In the genomic region with DNA sequence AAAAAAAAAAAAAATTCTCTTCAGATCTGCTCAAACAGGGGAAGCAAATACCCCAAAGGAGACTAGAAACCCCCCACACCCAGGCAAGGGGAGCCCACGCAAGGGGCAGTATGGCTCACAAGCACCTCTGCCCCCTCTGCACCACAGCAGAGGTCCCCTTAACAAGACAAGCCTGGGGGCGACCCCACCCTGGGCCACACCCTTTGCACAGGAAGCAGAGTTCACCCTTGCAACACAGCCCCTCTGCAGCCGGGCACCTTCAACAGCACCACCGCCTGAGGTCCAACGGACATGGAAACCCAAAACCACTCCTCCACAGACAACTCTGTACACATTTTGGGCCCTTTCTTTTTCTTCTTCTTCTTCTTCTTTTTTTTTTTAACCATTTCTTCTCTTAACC, we compare ENCODE assay signal across 2 cellular contexts.
A peak's percentile ranks its signal among the peaks of the same experiment; 100 is the strongest.
TF ChIP-seq lines count a peak whose summit lies in the region.

No MANE protein-coding gene starts in this region.

TF ChIP-seq in K562, 482 proteins besides CTCF, POLR2A, EP300 and RAD21:
- peak; percentile 64; the same call in 1 of the 2 replicates for TF ChIP-seq ZBTB7A (IDR thresholded peaks at IDR 0.05; ENCODE audit: borderline replicate concordance, control insufficient read depth, low read depth, low read length)
- TF ChIP-seq, protein P1, sequence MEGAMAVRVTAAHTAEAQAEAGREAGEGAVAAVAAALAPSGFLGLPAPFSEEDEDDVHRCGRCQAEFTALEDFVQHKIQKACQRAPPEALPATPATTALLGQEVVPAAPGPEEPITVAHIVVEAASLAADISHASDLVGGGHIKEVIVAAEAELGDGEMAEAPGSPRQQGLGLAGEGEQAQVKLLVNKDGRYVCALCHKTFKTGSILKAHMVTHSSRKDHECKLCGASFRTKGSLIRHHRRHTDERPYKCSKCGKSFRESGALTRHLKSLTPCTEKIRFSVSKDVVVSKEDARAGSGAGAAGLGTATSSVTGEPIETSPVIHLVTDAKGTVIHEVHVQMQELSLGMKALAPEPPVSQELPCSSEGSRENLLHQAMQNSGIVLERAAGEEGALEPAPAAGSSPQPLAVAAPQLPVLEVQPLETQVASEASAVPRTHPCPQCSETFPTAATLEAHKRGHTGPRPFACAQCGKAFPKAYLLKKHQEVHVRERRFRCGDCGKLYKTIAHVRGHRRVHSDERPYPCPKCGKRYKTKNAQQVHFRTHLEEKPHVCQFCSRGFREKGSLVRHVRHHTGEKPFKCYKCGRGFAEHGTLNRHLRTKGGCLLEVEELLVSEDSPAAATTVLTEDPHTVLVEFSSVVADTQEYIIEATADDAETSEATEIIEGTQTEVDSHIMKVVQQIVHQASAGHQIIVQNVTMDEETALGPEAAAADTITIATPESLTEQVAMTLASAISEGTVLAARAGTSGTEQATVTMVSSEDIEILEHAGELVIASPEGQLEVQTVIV (CRISPR knock-in tag; IDR thresholded peaks at IDR 0.05; ENCODE audit: borderline replicate concordance), result no peak
- no peak for TF ChIP-seq ZNF232 (CRISPR knock-in tag; IDR thresholded peaks at IDR 0.05)

TF ChIP-seq in SK-N-SH treated with all-trans-retinoic acid at 6 μM for 48 hours, 23 proteins besides CTCF, POLR2A, EP300 and RAD21:
- no peak for TF ChIP-seq ZFP30 (CRISPR knock-in tag; IDR thresholded peaks at IDR 0.05)
- no peak for TF ChIP-seq TSHZ2 (CRISPR knock-in tag; IDR thresholded peaks at IDR 0.05)
- TF ChIP-seq OSR1 (CRISPR knock-in tag; IDR thresholded peaks at IDR 0.05), result no peak
- TF ChIP-seq, protein P2, sequence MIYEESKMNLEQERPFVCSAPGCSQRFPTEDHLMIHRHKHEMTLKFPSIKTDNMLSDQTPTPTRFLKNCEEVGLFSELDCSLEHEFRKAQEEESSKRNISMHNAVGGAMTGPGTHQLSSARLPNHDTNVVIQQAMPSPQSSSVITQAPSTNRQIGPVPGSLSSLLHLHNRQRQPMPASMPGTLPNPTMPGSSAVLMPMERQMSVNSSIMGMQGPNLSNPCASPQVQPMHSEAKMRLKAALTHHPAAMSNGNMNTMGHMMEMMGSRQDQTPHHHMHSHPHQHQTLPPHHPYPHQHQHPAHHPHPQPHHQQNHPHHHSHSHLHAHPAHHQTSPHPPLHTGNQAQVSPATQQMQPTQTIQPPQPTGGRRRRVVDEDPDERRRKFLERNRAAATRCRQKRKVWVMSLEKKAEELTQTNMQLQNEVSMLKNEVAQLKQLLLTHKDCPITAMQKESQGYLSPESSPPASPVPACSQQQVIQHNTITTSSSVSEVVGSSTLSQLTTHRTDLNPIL (CRISPR knock-in tag; IDR thresholded peaks at IDR 0.05; ENCODE audit: low read depth), result no peak
- TF ChIP-seq, protein P3, sequence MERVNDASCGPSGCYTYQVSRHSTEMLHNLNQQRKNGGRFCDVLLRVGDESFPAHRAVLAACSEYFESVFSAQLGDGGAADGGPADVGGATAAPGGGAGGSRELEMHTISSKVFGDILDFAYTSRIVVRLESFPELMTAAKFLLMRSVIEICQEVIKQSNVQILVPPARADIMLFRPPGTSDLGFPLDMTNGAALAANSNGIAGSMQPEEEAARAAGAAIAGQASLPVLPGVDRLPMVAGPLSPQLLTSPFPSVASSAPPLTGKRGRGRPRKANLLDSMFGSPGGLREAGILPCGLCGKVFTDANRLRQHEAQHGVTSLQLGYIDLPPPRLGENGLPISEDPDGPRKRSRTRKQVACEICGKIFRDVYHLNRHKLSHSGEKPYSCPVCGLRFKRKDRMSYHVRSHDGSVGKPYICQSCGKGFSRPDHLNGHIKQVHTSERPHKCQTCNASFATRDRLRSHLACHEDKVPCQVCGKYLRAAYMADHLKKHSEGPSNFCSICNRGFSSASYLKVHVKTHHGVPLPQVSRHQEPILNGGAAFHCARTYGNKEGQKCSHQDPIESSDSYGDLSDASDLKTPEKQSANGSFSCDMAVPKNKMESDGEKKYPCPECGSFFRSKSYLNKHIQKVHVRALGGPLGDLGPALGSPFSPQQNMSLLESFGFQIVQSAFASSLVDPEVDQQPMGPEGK (CRISPR knock-in tag; IDR thresholded peaks at IDR 0.05; ENCODE audit: borderline replicate concordance), result no peak
- no peak for TF ChIP-seq ZNF70 (CRISPR knock-in tag; IDR thresholded peaks at IDR 0.05)
- no peak for TF ChIP-seq ISL1 (CRISPR knock-in tag; IDR thresholded peaks at IDR 0.05)
- no peak for TF ChIP-seq CSDC2 (CRISPR knock-in tag; IDR thresholded peaks at IDR 0.05)
- no peak for TF ChIP-seq TOX (CRISPR knock-in tag; IDR thresholded peaks at IDR 0.05; ENCODE audit: borderline replicate concordance)
- no peak for TF ChIP-seq CSRNP3 (CRISPR knock-in tag; IDR thresholded peaks at IDR 0.05)
- TF ChIP-seq BACH2 (CRISPR knock-in tag; IDR thresholded peaks at IDR 0.05; ENCODE audit: borderline replicate concordance), result no peak
- TF ChIP-seq ZC3H10 (CRISPR knock-in tag; IDR thresholded peaks at IDR 0.05), result no peak
- no peak for TF ChIP-seq TCF4 (CRISPR knock-in tag; IDR thresholded peaks at IDR 0.05; ENCODE audit: borderline replicate concordance)
- TF ChIP-seq SNAI2 (CRISPR knock-in tag; IDR thresholded peaks at IDR 0.05), result no peak
- TF ChIP-seq ZNF8 (CRISPR knock-in tag; IDR thresholded peaks at IDR 0.05), result no peak
- TF ChIP-seq POU6F1 (CRISPR knock-in tag; IDR thresholded peaks at IDR 0.05; ENCODE audit: borderline replicate concordance, low read depth), result no peak
- no peak for TF ChIP-seq ZNF565 (CRISPR knock-in tag; conservative IDR thresholded peaks at IDR 0.05; ENCODE audit: low read depth)
- no peak for TF ChIP-seq GLIS3 (CRISPR knock-in tag; IDR thresholded peaks at IDR 0.05)
- TF ChIP-seq RARB (CRISPR knock-in tag; IDR thresholded peaks at IDR 0.05), result no peak
- TF ChIP-seq ESRRG (CRISPR knock-in tag; IDR thresholded peaks at IDR 0.05), result no peak
